In genomic region chr1:2823921-2824660, GRCh38 we compare ENCODE assay signal across 14 cellular contexts. TPM values are rescaled to one million over a fixed set of nuclear protein-coding genes. Genes with fewer than 3 reads are reported as not detected.
DNase-seq lines count a peak whose midpoint lies in the region; ATAC-seq and TF ChIP-seq lines count a peak whose summit lies in the region.
"Had no signal": no experiment of that assay in that cellular context is flagged by ENCODE, and none has a peak within 500 bp of the region (broad histone marks: within the 10 kb centered on the region; RNA-seq: fewer than 3 reads in every experiment).

No MANE protein-coding gene starts in this region.

- H3K4me3 Mint-ChIP-seq in chondrocyte (ENCODE audit: unreplicated experiment): no peak overlapping the region
- H3K4me3 Mint-ChIP-seq: CD4-positive, alpha-beta T cell had no signal

- whole genome bisulfite sequencing in hepatocyte (ENCODE audit: low lambda C conversion rate, missing lambda C conversion rate): 85% methylated on average over 23 of the region's 23 CpGs

- no peaks in the 10 kb centered on the region for H3K36me3 Mint-ChIP-seq in chondrocyte (ENCODE audit: low read depth)

- no peak for ATAC-seq in lower lobe of right lung

- H3K27me3 ChIP-seq in lower lobe of right lung (ENCODE audit: low read depth): peaks cover 9% of the 10 kb centered on the region
- H3K27me3 ChIP-seq in hepatocyte: no peaks in the 10 kb centered on the region
- H3K27me3 ChIP-seq: BE2C had no signal

- H3K4me3 ChIP-seq in lower lobe of right lung (no peak overlapping the region), hepatocyte (no peak overlapping the region)
- H3K4me3 ChIP-seq: GM23248, HAP-1 had no signal

- H3K27ac Mint-ChIP-seq in chondrocyte (ENCODE audit: unreplicated experiment): no peak overlapping the region
- H3K27ac Mint-ChIP-seq: CD4-positive, alpha-beta T cell had no signal

- H4K20me1 ChIP-seq in hepatocyte (ENCODE audit: insufficient read depth, poor library complexity, severe bottlenecking): no peaks in the 10 kb centered on the region

- no peaks in the 10 kb centered on the region for H3K9me2 ChIP-seq in hepatocyte (replicated peaks; ENCODE audit: insufficient read depth)

- DNase-seq in CD1c-positive myeloid dendritic cell (ENCODE audit: extremely low spot score): peak; percentile 2
- DNase-seq in MV-4-11 (lab: John Stamatoyannopoulos, UW): peak; percentile 34
- DNase-seq in chondrocyte (ENCODE audit: low spot score): peak; percentile 54
- DNase-seq in lower lobe of right lung: peak; percentile 28
- DNase-seq in stimulated activated CD4-positive, alpha-beta T cell treated with anti-CD3 and anti-CD28 coated beads, Interleukin-4, amount 100 ng/mL, for 4 hours: no peak
- no peak for DNase-seq in hepatocyte (ENCODE audit: low spot score)
- DNase-seq in AG20443 (ENCODE audit: low spot score): no peak
- DNase-seq: BE2C; C1 segment of cervical spinal cord; Caco-2; CD4-positive, alpha-beta T cell; GM23248 had no signal

- H3K4me1 ChIP-seq in lower lobe of right lung (peaks cover 3% of the 10 kb centered on the region), hepatocyte (ENCODE audit: insufficient read depth) (no peaks in the 10 kb centered on the region)
- H3K4me1 ChIP-seq: BE2C, Caco-2, HAP-1 had no signal

- H3K36me3 ChIP-seq in lower lobe of right lung (no peaks in the 10 kb centered on the region), hepatocyte (replicated peaks; ENCODE audit: insufficient read depth, low read depth) (no peaks in the 10 kb centered on the region)
- H3K36me3 ChIP-seq: BE2C, HAP-1 had no signal

- H3K27me3 Mint-ChIP-seq in chondrocyte (ENCODE audit: low read depth): no peaks in the 10 kb centered on the region

- H3K79me2 ChIP-seq in hepatocyte: no peaks in the 10 kb centered on the region

- no peak overlapping the region for H3K4me2 ChIP-seq in hepatocyte

- H3K4me1 Mint-ChIP-seq in chondrocyte (ENCODE audit: low read depth): no peaks in the 10 kb centered on the region

- peaks cover 30% of the 10 kb centered on the region for H3K9me3 Mint-ChIP-seq in chondrocyte (ENCODE audit: low read depth)
- H3K9me3 Mint-ChIP-seq: CD4-positive, alpha-beta T cell had no signal

- TF ChIP-seq CTCF in chondrocyte (IDR thresholded peaks at IDR 0.05) (no peak), lower lobe of right lung (IDR thresholded peaks at IDR 0.05) (no peak), hepatocyte (IDR thresholded peaks at IDR 0.05; ENCODE audit: poor library complexity) (no peak)

- no peak overlapping the region for H2AFZ ChIP-seq in hepatocyte
- H2AFZ ChIP-seq: GM23248 had no signal

- H3K27ac ChIP-seq in lower lobe of right lung: no peak overlapping the region
- H3K27ac ChIP-seq in hepatocyte: no peak overlapping the region
- H3K27ac ChIP-seq: GM23248, HL-60 had no signal

- intact Hi-C loops in lower lobe of right lung (cut with DNase I): no loop called here

- H3K9me3 ChIP-seq in lower lobe of right lung (no peaks in the 10 kb centered on the region), hepatocyte (ENCODE audit: low read depth) (no peaks in the 10 kb centered on the region)
- H3K9me3 ChIP-seq: BE2C, Caco-2, HAP-1 had no signal

RNA-seq across cellular contexts. Expression of gene TTC34, which starts 22.6 kb away (rescaled TPM):
- total RNA-seq in chondrocyte (0.60 to 1.8 TPM (median 0.67 TPM) in 3 replicates), lower lobe of right lung (2.6 TPM), hepatocyte (0.33 and 0.44 TPM in 2 replicates)
- 0.13 and 0.55 TPM in 2 replicates for polyA plus RNA-seq in hepatocyte

Comparison
In these comparisons a context has a peak if more than half of its experiments do, and no peak if none do; other contexts are left out.
1. DNase-seq: peak in CD1c-positive myeloid dendritic cell (single experiment), MV-4-11 (single experiment), chondrocyte (single experiment) and lower lobe of right lung (single experiment); none in stimulated activated CD4-positive, alpha-beta T cell treated with anti-CD3 and anti-CD28 coated beads, Interleukin-4, amount 100 ng/mL, for 4 hours (0 of 2), hepatocyte (single experiment) and AG20443 (single experiment).